1 cellular context compared by ENCODE assay signal in the genomic region with DNA sequence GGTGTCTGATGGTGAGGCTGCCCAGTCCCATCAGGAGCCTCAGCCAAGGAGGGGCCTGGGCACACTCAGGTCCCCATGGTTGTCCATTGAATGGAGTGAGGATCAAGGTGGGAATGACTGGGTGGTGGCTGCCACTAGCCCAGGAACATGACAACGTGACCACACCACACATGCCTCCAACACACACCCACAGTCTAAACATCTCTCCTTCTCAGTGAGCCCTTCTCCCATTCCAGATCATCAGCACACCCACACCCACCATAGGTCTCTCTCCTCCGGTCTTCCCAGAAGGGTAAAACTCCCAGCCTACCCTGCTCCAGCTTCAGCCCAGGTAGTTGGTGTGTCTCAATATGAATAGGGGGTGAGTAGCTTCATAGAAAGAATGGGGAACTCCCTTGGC.
TF ChIP-seq lines count a peak whose summit lies in the region.

No MANE protein-coding gene starts in this region.

TF ChIP-seq in IMR-90, 13 proteins besides CTCF, POLR2A, EP300 and RAD21:
- TF ChIP-seq FOS (IDR thresholded peaks at IDR 0.05; ENCODE audit: low read depth, low read length) (no peak), MXI1 (IDR thresholded peaks at IDR 0.05; ENCODE audit: borderline replicate concordance, low read depth, low read length) (no peak), CEBPB (IDR thresholded peaks at IDR 0.05; ENCODE audit: low read depth, low read length) (no peak), MAZ (IDR thresholded peaks at IDR 0.05; ENCODE audit: borderline replicate concordance, low read depth, low read length) (no peak), RFX5 (IDR thresholded peaks at IDR 0.05; ENCODE audit: low read depth, low read length) (no peak), BHLHE40 (IDR thresholded peaks at IDR 0.05; ENCODE audit: low read depth, low read length) (no peak), MAFK (IDR thresholded peaks at IDR 0.05; ENCODE audit: low read depth, low read length) (no peak), SMC3 (IDR thresholded peaks at IDR 0.05; ENCODE audit: low read depth, low read length) (no peak)
- TF ChIP-seq, protein P1, sequence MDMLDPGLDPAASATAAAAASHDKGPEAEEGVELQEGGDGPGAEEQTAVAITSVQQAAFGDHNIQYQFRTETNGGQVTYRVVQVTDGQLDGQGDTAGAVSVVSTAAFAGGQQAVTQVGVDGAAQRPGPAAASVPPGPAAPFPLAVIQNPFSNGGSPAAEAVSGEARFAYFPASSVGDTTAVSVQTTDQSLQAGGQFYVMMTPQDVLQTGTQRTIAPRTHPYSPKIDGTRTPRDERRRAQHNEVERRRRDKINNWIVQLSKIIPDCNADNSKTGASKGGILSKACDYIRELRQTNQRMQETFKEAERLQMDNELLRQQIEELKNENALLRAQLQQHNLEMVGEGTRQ (IDR thresholded peaks at IDR 0.05; ENCODE audit: low read depth, low read length), result no peak
